Comparison of ENCODE assay signal across 18 cellular contexts in genomic region chr12:91902860-91903683, GRCh38.
DNase-seq lines count a peak whose midpoint lies in the region; ATAC-seq and TF ChIP-seq lines count a peak whose summit lies in the region.
"Had no signal": no experiment of that assay in that cellular context is flagged by ENCODE, and none has a peak within 500 bp of the region (broad histone marks: within the 10 kb centered on the region; RNA-seq: fewer than 3 reads in every experiment).

No MANE protein-coding gene starts in this region.

- no peak overlapping the region for H2AK5ac ChIP-seq in IMR-90 (ENCODE audit: low read depth, low read length)

- no peak overlapping the region for H3K4me3 ChIP-seq in IMR-90 (ENCODE audit: insufficient read depth, low read depth, low read length)
- H3K4me3 ChIP-seq in osteoblast (ENCODE audit: insufficient read depth, low read length) = no peak overlapping the region
- H3K4me3 ChIP-seq: Peyer's patch, skin epidermis had no signal

- TF ChIP-seq RAD21 in IMR-90 (IDR thresholded peaks at IDR 0.05; ENCODE audit: low read length) = no peak

- H3K4me1 ChIP-seq in IMR-90 (ENCODE audit: control insufficient read depth, insufficient read depth, low read length) (no peaks in the 10 kb centered on the region; the same call in 1 of the 2 replicates), osteoblast (ENCODE audit: insufficient read depth, low read length) (no peaks in the 10 kb centered on the region)

- TF ChIP-seq CTCF in IMR-90 (conservative IDR thresholded peaks at IDR 0.05; ENCODE audit: low read depth, low read length) (no peak), osteoblast (IDR thresholded peaks at IDR 0.05; ENCODE audit: extremely low read depth, low read depth, low read length) (no peak)

- in situ Hi-C loops in IMR-90 (cut with MboI; ENCODE audit: low sequenced_read_pairs) = no loop called here

- TF ChIP-seq POLR2A in IMR-90 (IDR thresholded peaks at IDR 0.05; ENCODE audit: low read depth, low read length) = no peak

- no peak overlapping the region for H2AFZ ChIP-seq in IMR-90 (replicated peaks; ENCODE audit: low read length, poor library complexity)
- peak overlapping the region; percentile 7 for H2AFZ ChIP-seq in osteoblast (ENCODE audit: low read length)

- intact Hi-C loops in IMR-90 (cut with micrococcal nuclease) = no loop called here
- intact Hi-C loops in left colon (cut with DNase I, micrococcal nuclease) = no loop called here

- peak overlapping the region in 1 of 2 experiments; percentile 7; a peak in 1 of 4 replicates for H4K8ac ChIP-seq in IMR-90 (ENCODE audit: low read depth in 2 of 2, low read length in 2 of 2)

- H3K9me3 ChIP-seq in IMR-90 (ENCODE audit: control insufficient read depth, insufficient read depth, low read length) (peaks cover 7% of the 10 kb centered on the region; the same call in 1 of the 2 replicates), osteoblast (ENCODE audit: low read depth, low read length) (no peaks in the 10 kb centered on the region)
- H3K9me3 ChIP-seq: Peyer's patch had no signal

- no TSS peak for BruUV-seq in IMR-90 (replicated peaks; lab: Mats Ljungman, UMichigan)

- no peaks in the 10 kb centered on the region for H3K79me2 ChIP-seq in osteoblast (ENCODE audit: insufficient read depth, low read length)

- no peaks in the 10 kb centered on the region for H4K20me1 ChIP-seq in IMR-90 (ENCODE audit: insufficient read depth, low read length)
- no peaks in the 10 kb centered on the region for H4K20me1 ChIP-seq in osteoblast (ENCODE audit: insufficient read depth, low read length)

- DNase-seq in NCI-H748 (lab: John Stamatoyannopoulos, UW; ENCODE audit: unreplicated experiment) (peak; percentile 14), NCI-H748 treated with DMSO at 0.1 percent for 48 hours (lab: John Stamatoyannopoulos, UW) (no peak), IMR-90 (peak; percentile 46), dermis blood vessel endothelial cell (peak; percentile 10), osteoblast (ENCODE audit: insufficient read length, low spot score, missing footprints) (no peak), left colon (no peak)
- no peak for DNase-seq in stimulated activated CD8-positive, alpha-beta memory T cell treated with anti-CD3 and anti-CD28 coated beads, Interleukin-4, amount 100 ng/mL, for 48 hours
- DNase-seq: 8988T; activated CD4-positive, alpha-beta T cell treated with anti-CD3 and anti-CD28 coated beads, Interleukin-2, amount 50 U/mL, for 1 hour; COR-L47; H9; NCI-H1092 treated with DMSO at 0.1 percent for 48 hours; NCI-H446; occipital lobe; Peyer's patch; T-cell had no signal

- no peak overlapping the region for H2AK9ac ChIP-seq in IMR-90 (replicated peaks; ENCODE audit: low read depth, low read length, poor library complexity)

- H2BK120ac ChIP-seq in IMR-90 (ENCODE audit: low read depth, low read length) = peak overlapping the region; percentile 58; the same call in 1 of the 2 replicates

- peak overlapping the region; percentile 76 for H4K5ac ChIP-seq in IMR-90 (ENCODE audit: low read depth, low read length)

- CTCF ChIA-PET in IMR-90 (lab: Yijun Ruan, JAX) = no interaction called here

- ATAC-seq in IMR-90 (ENCODE audit: low read depth) = peak; percentile 14; the same call in 1 of the 2 replicates
- no peak for ATAC-seq in HG03045 (IDR thresholded peaks at IDR 0.05; ENCODE audit: unreplicated experiment)
- no peak for ATAC-seq in left colon
- ATAC-seq: T-cell had no signal

- no peak overlapping the region for H3K14ac ChIP-seq in IMR-90 (replicated peaks; ENCODE audit: low read depth, low read length)

- no peak overlapping the region; the same call in 1 of the 2 replicates for H3K4me2 ChIP-seq in IMR-90 (ENCODE audit: low read depth, low read length)
- H3K4me2 ChIP-seq in osteoblast (ENCODE audit: insufficient read depth, low read length) = no peak overlapping the region

- no peak overlapping the region for H2BK15ac ChIP-seq in IMR-90 (ENCODE audit: low read depth, low read length)

- no peaks in the 10 kb centered on the region for H3K79me1 ChIP-seq in IMR-90 (ENCODE audit: low read depth in 1 of 2, low read length in 2 of 2)

- peak overlapping the region; percentile 64 for H2BK5ac ChIP-seq in IMR-90 (ENCODE audit: low read depth, low read length, poor library complexity, severe bottlenecking)

- no peaks in the 10 kb centered on the region for H3K36me3 ChIP-seq in IMR-90 (ENCODE audit: control insufficient read depth, insufficient read depth, low read length)
- H3K36me3 ChIP-seq in osteoblast (ENCODE audit: insufficient read depth, low read length) = no peaks in the 10 kb centered on the region
- H3K36me3 ChIP-seq: Peyer's patch had no signal

- no peak overlapping the region for H3K56ac ChIP-seq in IMR-90 (ENCODE audit: extremely low read depth, insufficient read depth, low read length)

- no peak overlapping the region for H3K23ac ChIP-seq in IMR-90 (ENCODE audit: low read depth, low read length)

- no peak overlapping the region for H4K91ac ChIP-seq in IMR-90 (ENCODE audit: insufficient read depth, low read depth, low read length)

- H3K27ac ChIP-seq in IMR-90 (ENCODE audit: insufficient read depth, low read length) (no peak overlapping the region), osteoblast (ENCODE audit: low read depth, low read length) (no peak overlapping the region)
- H3K27ac ChIP-seq: Peyer's patch, skin epidermis had no signal

- H2BK20ac ChIP-seq in IMR-90 (ENCODE audit: low read depth, low read length) = peak overlapping the region; percentile 37; the same call in 1 of the 2 replicates

- peak overlapping the region; percentile 92 for H3K18ac ChIP-seq in IMR-90 (ENCODE audit: low read depth, low read length)

- POLR2A ChIA-PET in IMR-90 (lab: Charles Lee; ENCODE audit: unreplicated experiment) = no interaction called here

- H3K4ac ChIP-seq in IMR-90 (ENCODE audit: low read depth, low read length) = 0 out of 2 replicates have a peak overlapping the region, but pooled peaks have one; percentile 2

- H3K27me3 ChIP-seq in IMR-90 (ENCODE audit: control insufficient read depth, insufficient read depth, low read length) (no peaks in the 10 kb centered on the region), osteoblast (ENCODE audit: insufficient read depth, low read length) (no peaks in the 10 kb centered on the region)
- H3K27me3 ChIP-seq: Peyer's patch had no signal

- dilution Hi-C loops in IMR-90 (cut with HindIII; ENCODE audit: low sequenced_read_pairs, unreplicated experiment) = no loop called here

- H3K9ac ChIP-seq in IMR-90 (ENCODE audit: low read depth, low read length) = no peak overlapping the region

- H3K9me1 ChIP-seq in IMR-90 (ENCODE audit: insufficient read depth, low read length) = no peaks in the 10 kb centered on the region

TF ChIP-seq in IMR-90, 13 proteins besides CTCF, POLR2A, EP300 and RAD21:
- TF ChIP-seq SMC3 (IDR thresholded peaks at IDR 0.05; ENCODE audit: low read depth, low read length) (no peak), RFX5 (IDR thresholded peaks at IDR 0.05; ENCODE audit: low read depth, low read length) (no peak), ELK1 (IDR thresholded peaks at IDR 0.05; ENCODE audit: borderline replicate concordance, low read depth, low read length) (no peak), MAZ (IDR thresholded peaks at IDR 0.05; ENCODE audit: borderline replicate concordance, low read depth, low read length) (no peak), CEBPB (IDR thresholded peaks at IDR 0.05; ENCODE audit: low read depth, low read length) (no peak), BHLHE40 (IDR thresholded peaks at IDR 0.05; ENCODE audit: low read depth, low read length) (no peak)
- TF ChIP-seq, protein P1, sequence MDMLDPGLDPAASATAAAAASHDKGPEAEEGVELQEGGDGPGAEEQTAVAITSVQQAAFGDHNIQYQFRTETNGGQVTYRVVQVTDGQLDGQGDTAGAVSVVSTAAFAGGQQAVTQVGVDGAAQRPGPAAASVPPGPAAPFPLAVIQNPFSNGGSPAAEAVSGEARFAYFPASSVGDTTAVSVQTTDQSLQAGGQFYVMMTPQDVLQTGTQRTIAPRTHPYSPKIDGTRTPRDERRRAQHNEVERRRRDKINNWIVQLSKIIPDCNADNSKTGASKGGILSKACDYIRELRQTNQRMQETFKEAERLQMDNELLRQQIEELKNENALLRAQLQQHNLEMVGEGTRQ (IDR thresholded peaks at IDR 0.05; ENCODE audit: low read depth, low read length) = 0 out of 2 replicates have a peak, but pooled peaks have one; percentile 33

Comparison
In these comparisons a context has a peak if more than half of its experiments do, and no peak if none do; other contexts are left out.
1. DNase-seq: peak in NCI-H748 (single experiment), IMR-90 (single experiment) and dermis blood vessel endothelial cell (single experiment); none in NCI-H748 treated with DMSO at 0.1 percent for 48 hours (single experiment), osteoblast (single experiment), stimulated activated CD8-positive, alpha-beta memory T cell treated with anti-CD3 and anti-CD28 coated beads, Interleukin-4, amount 100 ng/mL, for 48 hours (single experiment) and left colon (0 of 2).